In the genomic region with DNA sequence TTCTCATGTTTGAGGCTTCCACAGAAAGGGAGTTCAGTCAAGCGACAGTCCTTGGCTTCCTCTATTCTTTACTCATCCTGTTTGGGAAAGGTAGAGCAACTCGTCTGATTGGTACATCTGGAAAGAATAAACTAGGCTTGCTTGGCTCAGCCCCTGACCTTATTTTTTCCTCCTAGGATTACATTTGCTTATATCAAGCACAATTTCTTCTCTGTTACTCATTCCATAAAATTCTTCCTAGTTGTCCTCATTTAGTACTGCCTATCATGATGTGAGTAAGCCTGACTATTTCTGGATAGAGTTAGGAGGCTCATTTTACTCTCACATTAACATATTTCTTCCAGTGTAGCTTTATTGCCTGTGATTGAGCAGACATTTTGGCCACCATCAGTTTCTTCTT, we compare ENCODE assay signal across 12 cellular contexts. TPM values are rescaled to one million over a fixed set of nuclear protein-coding genes. Genes with fewer than 3 reads are reported as not detected.
DNase-seq lines count a peak whose midpoint lies in the region; ATAC-seq and TF ChIP-seq lines count a peak whose summit lies in the region.
"Had no signal": no experiment of that assay in that cellular context is flagged by ENCODE, and none has a peak within 500 bp of the region (broad histone marks: within the 10 kb centered on the region; RNA-seq: fewer than 3 reads in every experiment).

No MANE protein-coding gene starts in this region.

- no peaks in the 10 kb centered on the region for H3K9me3 ChIP-seq in AG04450 (ENCODE audit: control insufficient read depth, insufficient read depth, low read length)
- H3K9me3 ChIP-seq in trophoblast cell (ENCODE audit: insufficient read depth, low read depth, low read length), result no peaks in the 10 kb centered on the region

- H3K27me3 Mint-ChIP-seq in mesothelial cell of epicardium (ENCODE audit: low read depth), result peaks cover 2% of the 10 kb centered on the region

- no peak overlapping the region for H3K4ac ChIP-seq in trophoblast cell (ENCODE audit: low read depth, low read length)

- DNase-seq in AG04450 (ENCODE audit: low read depth, low spot score) (peak; percentile 75), HS-5 (ENCODE audit: low read depth) (peak; percentile 84), choroid plexus epithelial cell (ENCODE audit: low read depth) (peak; percentile 4), mesothelial cell of epicardium (ENCODE audit: low spot score in 2 of 2, unreplicated experiment in 2 of 2) (no peak), trophoblast cell (no peak), iPS-NIHi11 (ENCODE audit: low spot score) (no peak)
- DNase-seq: ACHN; activated naive CD4-positive, alpha-beta T cell treated with anti-CD3 and anti-CD28 coated beads, Interleukin-2, amount 10 ng/mL, durations not matched to agents 7 days and 5 days; NCI-H2171 treated with DMSO at 0.1 percent for 48 hours had no signal

- peak overlapping the region; percentile 97 for H3K27ac ChIP-seq in AG04450 (ENCODE audit: low read depth, low read length)
- H3K27ac ChIP-seq in trophoblast cell (ENCODE audit: low read depth, low read length), result no peak overlapping the region

- no peak overlapping the region for H2BK120ac ChIP-seq in trophoblast cell (ENCODE audit: insufficient read depth, low read length, poor library complexity)

- no peak for ATAC-seq in HG03097 (IDR thresholded peaks at IDR 0.05; ENCODE audit: low FRiP score, unreplicated experiment)
- ATAC-seq in GM18517 (IDR thresholded peaks at IDR 0.05; ENCODE audit: unreplicated experiment), result no peak

- H2BK5ac ChIP-seq in trophoblast cell (ENCODE audit: low read depth, low read length, poor library complexity), result no peak overlapping the region

- no peaks in the 10 kb centered on the region for H3K4me1 Mint-ChIP-seq in mesothelial cell of epicardium
- H3K4me1 Mint-ChIP-seq: activated naive CD4-positive, alpha-beta T cell treated with anti-CD3 and anti-CD28 coated beads, Interleukin-2, amount 10 ng/mL, durations not matched to agents 7 days and 5 days had no signal

- H3K4me1 ChIP-seq in trophoblast cell (ENCODE audit: control insufficient read depth in 1 of 2, insufficient read depth in 2 of 2, low read length in 2 of 2), result no peaks in the 10 kb centered on the region

- H3K4me3 Mint-ChIP-seq in mesothelial cell of epicardium, result no peak overlapping the region
- H3K4me3 Mint-ChIP-seq: activated naive CD4-positive, alpha-beta T cell treated with anti-CD3 and anti-CD28 coated beads, Interleukin-2, amount 10 ng/mL, durations not matched to agents 7 days and 5 days had no signal

- H4K8ac ChIP-seq in trophoblast cell (ENCODE audit: low read depth, low read length), result no peak overlapping the region

- H3K79me1 ChIP-seq in trophoblast cell (ENCODE audit: low read length), result no peaks in the 10 kb centered on the region

- no peaks in the 10 kb centered on the region for H3K36me3 Mint-ChIP-seq in mesothelial cell of epicardium
- H3K36me3 Mint-ChIP-seq: activated naive CD4-positive, alpha-beta T cell treated with anti-CD3 and anti-CD28 coated beads, Interleukin-2, amount 10 ng/mL, durations not matched to agents 7 days and 5 days had no signal

- peak overlapping the region; percentile 1 for H3K27ac Mint-ChIP-seq in mesothelial cell of epicardium
- H3K27ac Mint-ChIP-seq: activated naive CD4-positive, alpha-beta T cell treated with anti-CD3 and anti-CD28 coated beads, Interleukin-2, amount 10 ng/mL, durations not matched to agents 7 days and 5 days had no signal

- CTCF ChIA-PET in AG04450 (lab: Charles Lee), result interaction anchor here (0.8 to 2.4 kb wide), 2 partner anchors 12 to 263 kb away, joined by 3 to 15 read pairs; partner anchors contain the start of gene CARNMT1

- no peak overlapping the region for H2BK12ac ChIP-seq in trophoblast cell (ENCODE audit: low read length)

- H3K4me3 ChIP-seq in AG04450 (ENCODE audit: low read depth, low read length) (no peak overlapping the region), choroid plexus epithelial cell (ENCODE audit: low read depth, low read length) (no peak overlapping the region), trophoblast cell (ENCODE audit: low read depth, low read length) (no peak overlapping the region)
- H3K4me3 ChIP-seq: skin epidermis had no signal

- H3K14ac ChIP-seq in trophoblast cell (ENCODE audit: low read length), result no peak overlapping the region

- no peak overlapping the region for H2AK5ac ChIP-seq in trophoblast cell (ENCODE audit: low read length)

- H3K23ac ChIP-seq in trophoblast cell (ENCODE audit: low read length), result no peak overlapping the region

- no peak overlapping the region for H4K91ac ChIP-seq in trophoblast cell (ENCODE audit: low read depth, low read length)

- no peak overlapping the region for H2AFZ ChIP-seq in trophoblast cell (ENCODE audit: insufficient read depth, low read length, poor library complexity)

- H3K27me3 ChIP-seq in AG04450 (ENCODE audit: control insufficient read depth, insufficient read depth, low read length), result no peaks in the 10 kb centered on the region
- H3K27me3 ChIP-seq in trophoblast cell (ENCODE audit: insufficient read depth, low read length), result no peaks in the 10 kb centered on the region

- no peaks in the 10 kb centered on the region for H3K36me3 ChIP-seq in trophoblast cell (ENCODE audit: control insufficient read depth in 1 of 2, insufficient read depth in 2 of 2, low read length in 2 of 2)

- POLR2A ChIA-PET in AG04450 (lab: Yijun Ruan, JAX), result interaction anchor here (0.8 to 1.2 kb wide), 3 partner anchors 10 to 15 kb away, joined by 3 to 6 read pairs (median 3); partner anchors contain the start of gene CARNMT1

- no peak overlapping the region for H3K4me2 ChIP-seq in trophoblast cell (ENCODE audit: low read length)

- no peak overlapping the region for H3K9ac ChIP-seq in trophoblast cell (ENCODE audit: low read length)

- TF ChIP-seq CTCF in AG04450 (IDR thresholded peaks at IDR 0.05; ENCODE audit: low read depth, low read length) (no peak), choroid plexus epithelial cell (conservative IDR thresholded peaks at IDR 0.05; ENCODE audit: low read depth, low read length) (no peak), mesothelial cell of epicardium (IDR thresholded peaks at IDR 0.05; ENCODE audit: unreplicated experiment) (no peak)

- H4K12ac ChIP-seq in trophoblast cell (ENCODE audit: low read depth, low read length), result no peak overlapping the region

- H3K18ac ChIP-seq in trophoblast cell (ENCODE audit: low read length), result no peak overlapping the region

- WGBS in trophoblast cell (ENCODE audit: extremely low coverage, insufficient coverage, insufficient read length), result no CpG with 5 or more reads among the region's 2 CpGs

- no peaks in the 10 kb centered on the region for H3K79me2 ChIP-seq in trophoblast cell (ENCODE audit: control insufficient read depth, insufficient read depth, low read length, poor library complexity)

- H3K9me3 Mint-ChIP-seq in mesothelial cell of epicardium, result no peaks in the 10 kb centered on the region
- H3K9me3 Mint-ChIP-seq: activated naive CD4-positive, alpha-beta T cell treated with anti-CD3 and anti-CD28 coated beads, Interleukin-2, amount 10 ng/mL, durations not matched to agents 7 days and 5 days had no signal

RNA-seq across cellular contexts. Expression of gene CARNMT1, which starts 10.9 kb away (rescaled TPM):
- polyA plus RNA-seq in AG04450 (2011; rRNA removed), result 7.9 and 9.1 TPM in 2 replicates
- polyA minus RNA-seq in AG04450 (2011; rRNA and poly(A)+ RNA removed), result 6.9 and 8.4 TPM in 2 replicates
- 22.0 to 27.2 TPM (median 24.2 TPM) in 3 replicates for total RNA-seq in mesothelial cell of epicardium
- polyA plus RNA-seq in trophoblast cell (2013), result 7.7 and 8.1 TPM in 2 replicates

RNA-seq across cellular contexts. Expression of gene NMRK1, which starts 48.9 kb away (rescaled TPM):
- 10.2 and 14.4 TPM in 2 replicates for polyA plus RNA-seq in AG04450 (2011; rRNA removed)
- 1.9 and 3.5 TPM in 2 replicates for polyA minus RNA-seq in AG04450 (2011; rRNA and poly(A)+ RNA removed)
- 7.6 to 9.0 TPM (median 7.9 TPM) in 3 replicates for total RNA-seq in mesothelial cell of epicardium
- 20.9 and 23.4 TPM in 2 replicates for polyA plus RNA-seq in trophoblast cell (2013)

RNA-seq across cellular contexts. Expression of gene OSTF1, which starts 49.3 kb away (rescaled TPM):
- polyA plus RNA-seq in AG04450 (2011; rRNA removed), result 19.5 and 22.7 TPM in 2 replicates
- 21.1 and 29.4 TPM in 2 replicates for polyA minus RNA-seq in AG04450 (2011; rRNA and poly(A)+ RNA removed)
- total RNA-seq in mesothelial cell of epicardium, result 10.5 to 13.3 TPM (median 10.7 TPM) in 3 replicates
- polyA plus RNA-seq in trophoblast cell (2013), result 50.9 and 53.5 TPM in 2 replicates

Comparison
In these comparisons a context has a peak if more than half of its experiments do, and no peak if none do; other contexts are left out.
1. DNase-seq: peak in AG04450 (single experiment), HS-5 (single experiment) and choroid plexus epithelial cell (single experiment); none in mesothelial cell of epicardium (0 of 2), trophoblast cell (0 of 2) and iPS-NIHi11 (single experiment).